1 cellular context compared by ENCODE assay signal in genomic region chr1:117366281-117366981, GRCh38.
TF ChIP-seq lines count a peak whose summit lies in the region.

No MANE protein-coding gene starts in this region.

TF ChIP-seq in HepG2, 621 proteins besides CTCF, POLR2A, EP300 and RAD21 (continued from another document and continues in another):
- TF ChIP-seq HES4 (CRISPR knock-in tag; IDR thresholded peaks at IDR 0.05; ENCODE audit: borderline replicate concordance) (peak; percentile 65; the same call in 1 of the 2 replicates), TMF1 (CRISPR knock-in tag; IDR thresholded peaks at IDR 0.05; ENCODE audit: low read depth) (peak; percentile 40; the same call in 1 of the 2 replicates), GTF3A (CRISPR knock-in tag; conservative IDR thresholded peaks at IDR 0.05) (no peak), SMAD3 (CRISPR knock-in tag; IDR thresholded peaks at IDR 0.05) (no peak), ARNTL (CRISPR knock-in tag; IDR thresholded peaks at IDR 0.05) (no peak; the same call in 1 of the 2 replicates), ZKSCAN1 (IDR thresholded peaks at IDR 0.05; ENCODE audit: low read length) (no peak), ZNF253 (CRISPR knock-in tag; IDR thresholded peaks at IDR 0.05; ENCODE audit: borderline replicate concordance) (no peak), MTA3 (CRISPR knock-in tag; IDR thresholded peaks at IDR 0.05) (no peak), ZNF790 (CRISPR knock-in tag; IDR thresholded peaks at IDR 0.05; ENCODE audit: borderline replicate concordance) (no peak), ZBTB42 (CRISPR knock-in tag; IDR thresholded peaks at IDR 0.05) (no peak), ATF2 (CRISPR knock-in tag; IDR thresholded peaks at IDR 0.05) (no peak), MEIS2 (CRISPR knock-in tag; IDR thresholded peaks at IDR 0.05) (peak; percentile 78; the same call in 1 of the 2 replicates), ZNF275 (CRISPR knock-in tag; IDR thresholded peaks at IDR 0.05; ENCODE audit: borderline replicate concordance) (no peak), PHF21A (CRISPR knock-in tag; IDR thresholded peaks at IDR 0.05) (no peak), KDM4B (CRISPR knock-in tag; IDR thresholded peaks at IDR 0.05) (no peak), MIXL1 (CRISPR knock-in tag; IDR thresholded peaks at IDR 0.05) (no peak), ATF4 (CRISPR knock-in tag; IDR thresholded peaks at IDR 0.05) (no peak; a peak in 1 of 4 replicates), ZNF431 (CRISPR knock-in tag; IDR thresholded peaks at IDR 0.05; ENCODE audit: borderline replicate concordance, low read depth) (no peak), ZXDC (CRISPR knock-in tag; IDR thresholded peaks at IDR 0.05) (no peak), ZNF337 (CRISPR knock-in tag; IDR thresholded peaks at IDR 0.05; ENCODE audit: borderline replicate concordance, low read depth) (no peak), ZNF232 (CRISPR knock-in tag; IDR thresholded peaks at IDR 0.05; ENCODE audit: borderline replicate concordance) (no peak; the same call in 1 of the 2 replicates), TRIM22 (IDR thresholded peaks at IDR 0.05) (no peak), ZNF724P (CRISPR knock-in tag; IDR thresholded peaks at IDR 0.05; ENCODE audit: borderline replicate concordance) (no peak), BCL6 (CRISPR knock-in tag; IDR thresholded peaks at IDR 0.05) (peak; percentile 12; the same call in 1 of the 2 replicates), ZSCAN12 (CRISPR knock-in tag; IDR thresholded peaks at IDR 0.05) (no peak), ZNF354B (CRISPR knock-in tag; IDR thresholded peaks at IDR 0.05) (no peak), ZNF124 (CRISPR knock-in tag; IDR thresholded peaks at IDR 0.05) (no peak), SALL1 (CRISPR knock-in tag; IDR thresholded peaks at IDR 0.05) (peak; percentile 69), ZNF841 (CRISPR knock-in tag; IDR thresholded peaks at IDR 0.05; ENCODE audit: borderline replicate concordance) (no peak), ZBTB1 (CRISPR knock-in tag; IDR thresholded peaks at IDR 0.05; ENCODE audit: borderline replicate concordance) (no peak), PAF1 (CRISPR knock-in tag; IDR thresholded peaks at IDR 0.05) (no peak; the same call in 1 of the 2 replicates), ZFP36L2 (CRISPR knock-in tag; IDR thresholded peaks at IDR 0.05) (no peak), HNRNPUL1 (IDR thresholded peaks at IDR 0.05; ENCODE audit: low read depth, low read length) (no peak)
- TF ChIP-seq, protein P1, sequence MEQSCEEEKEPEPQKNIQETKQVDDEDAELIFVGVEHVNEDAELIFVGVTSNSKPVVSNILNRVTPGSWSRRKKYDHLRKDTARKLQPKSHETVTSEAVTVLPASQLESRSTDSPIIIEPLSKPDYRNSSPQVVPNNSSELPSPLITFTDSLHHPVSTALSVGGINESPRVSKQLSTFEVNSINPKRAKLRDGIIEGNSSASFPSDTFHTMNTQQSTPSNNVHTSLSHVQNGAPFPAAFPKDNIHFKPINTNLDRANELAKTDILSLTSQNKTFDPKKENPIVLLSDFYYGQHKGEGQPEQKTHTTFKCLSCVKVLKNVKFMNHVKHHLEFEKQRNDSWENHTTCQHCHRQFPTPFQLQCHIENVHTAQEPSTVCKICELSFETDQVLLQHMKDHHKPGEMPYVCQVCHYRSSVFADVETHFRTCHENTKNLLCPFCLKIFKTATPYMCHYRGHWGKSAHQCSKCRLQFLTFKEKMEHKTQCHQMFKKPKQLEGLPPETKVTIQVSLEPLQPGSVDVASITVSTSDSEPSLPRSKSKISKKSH (CRISPR knock-in tag; IDR thresholded peaks at IDR 0.05; ENCODE audit: borderline replicate concordance), result 0 out of 2 replicates have a peak, but pooled peaks have one; percentile 50
- TF ChIP-seq, protein P2, sequence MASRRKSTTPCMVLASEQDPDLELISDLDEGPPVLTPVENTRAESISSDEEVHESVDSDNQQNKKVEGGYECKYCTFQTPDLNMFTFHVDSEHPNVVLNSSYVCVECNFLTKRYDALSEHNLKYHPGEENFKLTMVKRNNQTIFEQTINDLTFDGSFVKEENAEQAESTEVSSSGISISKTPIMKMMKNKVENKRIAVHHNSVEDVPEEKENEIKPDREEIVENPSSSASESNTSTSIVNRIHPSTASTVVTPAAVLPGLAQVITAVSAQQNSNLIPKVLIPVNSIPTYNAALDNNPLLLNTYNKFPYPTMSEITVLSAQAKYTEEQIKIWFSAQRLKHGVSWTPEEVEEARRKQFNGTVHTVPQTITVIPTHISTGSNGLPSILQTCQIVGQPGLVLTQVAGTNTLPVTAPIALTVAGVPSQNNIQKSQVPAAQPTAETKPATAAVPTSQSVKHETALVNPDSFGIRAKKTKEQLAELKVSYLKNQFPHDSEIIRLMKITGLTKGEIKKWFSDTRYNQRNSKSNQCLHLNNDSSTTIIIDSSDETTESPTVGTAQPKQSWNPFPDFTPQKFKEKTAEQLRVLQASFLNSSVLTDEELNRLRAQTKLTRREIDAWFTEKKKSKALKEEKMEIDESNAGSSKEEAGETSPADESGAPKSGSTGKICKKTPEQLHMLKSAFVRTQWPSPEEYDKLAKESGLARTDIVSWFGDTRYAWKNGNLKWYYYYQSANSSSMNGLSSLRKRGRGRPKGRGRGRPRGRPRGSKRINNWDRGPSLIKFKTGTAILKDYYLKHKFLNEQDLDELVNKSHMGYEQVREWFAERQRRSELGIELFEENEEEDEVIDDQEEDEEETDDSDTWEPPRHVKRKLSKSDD (CRISPR knock-in tag; IDR thresholded peaks at IDR 0.05; ENCODE audit: low read depth), result no peak
- TF ChIP-seq, protein P3, sequence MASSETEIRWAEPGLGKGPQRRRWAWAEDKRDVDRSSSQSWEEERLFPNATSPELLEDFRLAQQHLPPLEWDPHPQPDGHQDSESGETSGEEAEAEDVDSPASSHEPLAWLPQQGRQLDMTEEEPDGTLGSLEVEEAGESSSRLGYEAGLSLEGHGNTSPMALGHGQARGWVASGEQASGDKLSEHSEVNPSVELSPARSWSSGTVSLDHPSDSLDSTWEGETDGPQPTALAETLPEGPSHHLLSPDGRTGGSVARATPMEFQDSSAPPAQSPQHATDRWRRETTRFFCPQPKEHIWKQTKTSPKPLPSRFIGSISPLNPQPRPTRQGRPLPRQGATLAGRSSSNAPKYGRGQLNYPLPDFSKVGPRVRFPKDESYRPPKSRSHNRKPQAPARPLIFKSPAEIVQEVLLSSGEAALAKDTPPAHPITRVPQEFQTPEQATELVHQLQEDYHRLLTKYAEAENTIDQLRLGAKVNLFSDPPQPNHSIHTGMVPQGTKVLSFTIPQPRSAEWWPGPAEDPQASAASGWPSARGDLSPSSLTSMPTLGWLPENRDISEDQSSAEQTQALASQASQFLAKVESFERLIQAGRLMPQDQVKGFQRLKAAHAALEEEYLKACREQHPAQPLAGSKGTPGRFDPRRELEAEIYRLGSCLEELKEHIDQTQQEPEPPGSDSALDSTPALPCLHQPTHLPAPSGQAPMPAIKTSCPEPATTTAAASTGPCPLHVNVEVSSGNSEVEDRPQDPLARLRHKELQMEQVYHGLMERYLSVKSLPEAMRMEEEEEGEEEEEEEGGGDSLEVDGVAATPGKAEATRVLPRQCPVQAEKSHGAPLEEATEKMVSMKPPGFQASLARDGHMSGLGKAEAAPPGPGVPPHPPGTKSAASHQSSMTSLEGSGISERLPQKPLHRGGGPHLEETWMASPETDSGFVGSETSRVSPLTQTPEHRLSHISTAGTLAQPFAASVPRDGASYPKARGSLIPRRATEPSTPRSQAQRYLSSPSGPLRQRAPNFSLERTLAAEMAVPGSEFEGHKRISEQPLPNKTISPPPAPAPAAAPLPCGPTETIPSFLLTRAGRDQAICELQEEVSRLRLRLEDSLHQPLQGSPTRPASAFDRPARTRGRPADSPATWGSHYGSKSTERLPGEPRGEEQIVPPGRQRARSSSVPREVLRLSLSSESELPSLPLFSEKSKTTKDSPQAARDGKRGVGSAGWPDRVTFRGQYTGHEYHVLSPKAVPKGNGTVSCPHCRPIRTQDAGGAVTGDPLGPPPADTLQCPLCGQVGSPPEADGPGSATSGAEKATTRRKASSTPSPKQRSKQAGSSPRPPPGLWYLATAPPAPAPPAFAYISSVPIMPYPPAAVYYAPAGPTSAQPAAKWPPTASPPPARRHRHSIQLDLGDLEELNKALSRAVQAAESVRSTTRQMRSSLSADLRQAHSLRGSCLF (CRISPR knock-in tag; IDR thresholded peaks at IDR 0.05; ENCODE audit: borderline replicate concordance), result no peak
- TF ChIP-seq, protein P4, sequence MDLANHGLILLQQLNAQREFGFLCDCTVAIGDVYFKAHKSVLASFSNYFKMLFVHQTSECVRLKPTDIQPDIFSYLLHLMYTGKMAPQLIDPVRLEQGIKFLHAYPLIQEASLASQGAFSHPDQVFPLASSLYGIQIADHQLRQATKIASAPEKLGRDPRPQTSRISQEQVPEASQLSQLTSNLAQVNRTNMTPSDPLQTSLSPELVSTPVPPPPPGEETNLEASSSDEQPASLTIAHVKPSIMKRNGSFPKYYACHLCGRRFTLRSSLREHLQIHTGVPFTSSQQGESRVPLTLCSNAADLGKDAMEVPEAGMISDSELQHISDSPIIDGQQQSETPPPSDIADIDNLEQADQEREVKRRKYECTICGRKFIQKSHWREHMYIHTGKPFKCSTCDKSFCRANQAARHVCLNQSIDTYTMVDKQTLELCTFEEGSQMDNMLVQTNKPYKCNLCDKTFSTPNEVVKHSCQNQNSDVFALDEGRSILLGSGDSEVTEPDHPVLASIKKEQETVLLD (CRISPR knock-in tag; IDR thresholded peaks at IDR 0.05; ENCODE audit: low read depth), result peak; percentile 70; the same call in 1 of the 2 replicates
- TF ChIP-seq, protein P5, sequence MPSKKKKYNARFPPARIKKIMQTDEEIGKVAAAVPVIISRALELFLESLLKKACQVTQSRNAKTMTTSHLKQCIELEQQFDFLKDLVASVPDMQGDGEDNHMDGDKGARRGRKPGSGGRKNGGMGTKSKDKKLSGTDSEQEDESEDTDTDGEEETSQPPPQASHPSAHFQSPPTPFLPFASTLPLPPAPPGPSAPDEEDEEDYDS (CRISPR knock-in tag; IDR thresholded peaks at IDR 0.05), result no peak
